In the genomic region with DNA sequence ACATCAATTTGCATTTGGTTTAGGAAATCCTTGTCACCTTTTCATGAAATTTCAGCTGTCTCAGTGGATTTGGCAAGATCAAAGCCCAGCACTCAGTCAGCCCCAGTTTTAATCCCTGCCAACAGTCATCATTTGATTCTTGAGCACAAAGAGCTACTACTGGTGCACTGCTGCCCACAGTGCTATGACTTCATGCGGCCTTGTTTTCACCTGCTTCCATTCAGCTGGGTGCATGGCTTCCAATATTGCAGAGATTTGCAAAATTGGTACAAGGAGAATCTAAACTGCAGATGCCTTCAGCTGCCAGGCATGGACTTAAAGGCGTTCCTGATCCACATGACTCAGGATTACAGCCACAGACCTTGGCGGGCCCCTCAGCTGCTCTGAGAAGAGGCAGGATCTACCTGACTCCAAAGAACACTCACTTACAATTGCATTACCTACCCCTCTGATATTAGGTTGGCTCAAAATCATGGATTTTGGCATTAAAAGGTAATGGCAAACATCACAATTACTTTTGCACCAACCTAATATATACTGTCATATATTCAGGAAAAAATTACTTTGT, we compare ENCODE assay signal across 22 cellular contexts.
"Had no signal": no experiment of that assay in that cellular context is flagged by ENCODE, and none has a peak within 500 bp of the region (broad histone marks: within the 10 kb centered on the region; RNA-seq: fewer than 3 reads in every experiment).

No MANE protein-coding gene starts in this region.

- H3K36me3 ChIP-seq: left ventricle myocardium inferior, right lobe of liver, thoracic aorta, upper lobe of right lung had no signal

- H3K36me3 Mint-ChIP-seq: activated naive CD4-positive, alpha-beta T cell treated with anti-CD3 and anti-CD28 coated beads, Interleukin-2, amount 50 U/mL, for 72 hours; memory B cell; naive B cell; stimulated activated memory B cell treated with anti-CD40 and anti-IgM and Interleukin-4, amounts not matched to agents 10 μg/mL and 1 μg/mL and 100 μg/mL, for 72 hours had no signal

- ATAC-seq: activated naive CD4-positive, alpha-beta T cell treated with anti-CD3 and anti-CD28 coated beads, Interleukin-2, amount 50 U/mL, for 72 hours; mucosa of descending colon; right lobe of liver; stimulated activated memory B cell treated with anti-CD40 and anti-IgM and Interleukin-4, amounts not matched to agents 10 μg/mL and 1 μg/mL and 100 μg/mL, for 72 hours; upper lobe of right lung had no signal

- H3K4me1 ChIP-seq: left ventricle myocardium inferior, right lobe of liver, upper lobe of right lung had no signal

- H3K27me3 ChIP-seq: dorsolateral prefrontal cortex, right lobe of liver, upper lobe of right lung had no signal

- H3K27ac ChIP-seq: dorsolateral prefrontal cortex, left ventricle myocardium inferior, right lobe of liver, thoracic aorta, upper lobe of right lung had no signal

- H3K9me3 Mint-ChIP-seq: neural crest cell had no signal

- H3K27ac Mint-ChIP-seq: activated naive CD4-positive, alpha-beta T cell treated with anti-CD3 and anti-CD28 coated beads, Interleukin-2, amount 50 U/mL, for 72 hours; memory B cell; naive B cell; stimulated activated memory B cell treated with anti-CD40 and anti-IgM and Interleukin-4, amounts not matched to agents 10 μg/mL and 1 μg/mL and 100 μg/mL, for 72 hours had no signal

- H3K27me3 Mint-ChIP-seq: memory B cell; naive B cell; stimulated activated memory B cell treated with anti-CD40 and anti-IgM and Interleukin-4, amounts not matched to agents 10 μg/mL and 1 μg/mL and 100 μg/mL, for 72 hours had no signal

- H3K4me3 Mint-ChIP-seq: memory B cell; naive B cell; neural crest cell; stimulated activated memory B cell treated with anti-CD40 and anti-IgM and Interleukin-4, amounts not matched to agents 10 μg/mL and 1 μg/mL and 100 μg/mL, for 72 hours had no signal

- H3K4me1 Mint-ChIP-seq: memory B cell; naive B cell; neural crest cell; stimulated activated memory B cell treated with anti-CD40 and anti-IgM and Interleukin-4, amounts not matched to agents 10 μg/mL and 1 μg/mL and 100 μg/mL, for 72 hours had no signal

- DNase-seq: activated CD4-positive, alpha-beta T cell treated with anti-CD3 and anti-CD28 coated beads, Interleukin-2, amount 50 U/mL, for 4 hours; activated CD4-positive, CD25-positive, alpha-beta regulatory T cell treated with anti-CD3 and anti-CD28 coated beads, Interleukin-2, amount 50 U/mL, for 72 hours; activated gamma-delta T cell; dorsolateral prefrontal cortex; kidney; left ventricle myocardium inferior; mucosa of descending colon; naive B cell; right lobe of liver; small intestine; stimulated activated CD4-positive, alpha-beta T cell treated with anti-CD3 and anti-CD28 coated beads, Interleukin-15, amount 100 ng/mL, for 24 hours; stimulated activated CD4-positive, alpha-beta T cell treated with anti-CD3 and anti-CD28 coated beads, Interleukin-4, amount 100 ng/mL, for 1 hour; T-helper 1 cell; T-helper 9 cell; upper lobe of right lung had no signal

- H3K4me3 ChIP-seq: dorsolateral prefrontal cortex, left ventricle myocardium inferior, mucosa of descending colon, right lobe of liver, thoracic aorta, upper lobe of right lung had no signal

- FAIRE-seq: colon, frontal cortex, kidney, small intestine had no signal
